In the genomic region with DNA sequence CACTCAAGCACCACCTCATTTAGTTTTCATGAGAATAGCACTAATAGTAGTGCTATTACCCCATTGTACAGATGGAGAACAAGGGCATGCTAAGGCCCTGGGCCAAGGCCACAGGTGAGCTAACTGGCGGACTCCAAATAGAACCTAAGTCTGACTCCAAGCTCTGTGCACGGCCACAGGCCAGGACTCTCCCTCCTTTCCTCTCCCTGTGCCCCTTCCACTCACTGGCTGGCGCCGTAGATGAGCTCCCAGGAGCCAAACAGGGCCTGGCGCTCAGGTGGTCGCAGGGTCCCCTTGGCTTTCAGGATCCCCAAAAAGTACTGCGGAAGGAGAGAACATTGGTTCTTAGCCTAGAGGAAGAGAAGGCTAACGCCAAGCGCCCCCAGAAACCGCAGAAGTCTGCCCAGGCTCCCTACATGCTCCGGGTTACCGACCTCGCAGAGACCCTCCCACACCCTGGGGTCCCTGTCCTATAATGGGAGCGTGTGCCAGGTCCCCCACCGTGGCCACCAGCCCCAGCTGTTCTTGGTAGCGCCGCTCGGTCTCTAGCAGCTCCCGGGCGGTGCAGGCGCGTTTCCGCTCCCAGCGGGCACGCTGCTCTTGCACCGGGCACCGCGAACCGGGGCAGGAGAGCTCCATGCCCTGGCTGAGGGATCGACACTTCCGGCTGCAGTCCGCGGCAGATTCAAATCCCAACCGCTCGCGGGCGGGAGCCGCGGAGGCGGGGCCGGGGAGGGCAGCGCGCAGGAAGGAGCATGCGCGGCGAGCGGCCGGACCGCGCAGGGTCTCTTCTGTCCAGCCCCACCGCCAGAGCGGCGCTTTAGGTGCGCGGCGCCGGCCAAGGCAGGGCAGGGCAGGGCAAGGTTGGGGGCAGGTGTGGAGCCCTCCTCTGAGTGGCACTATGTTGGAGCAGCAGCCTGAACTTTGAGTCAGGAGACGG, we compare ENCODE assay signal across 8 cellular contexts. TPM values are rescaled to one million over a fixed set of nuclear protein-coding genes. Genes with fewer than 3 reads are reported as not detected.
DNase-seq lines count a peak whose midpoint lies in the region; ATAC-seq, FAIRE-seq and TF ChIP-seq lines count a peak whose summit lies in the region.

A gene with protein sequence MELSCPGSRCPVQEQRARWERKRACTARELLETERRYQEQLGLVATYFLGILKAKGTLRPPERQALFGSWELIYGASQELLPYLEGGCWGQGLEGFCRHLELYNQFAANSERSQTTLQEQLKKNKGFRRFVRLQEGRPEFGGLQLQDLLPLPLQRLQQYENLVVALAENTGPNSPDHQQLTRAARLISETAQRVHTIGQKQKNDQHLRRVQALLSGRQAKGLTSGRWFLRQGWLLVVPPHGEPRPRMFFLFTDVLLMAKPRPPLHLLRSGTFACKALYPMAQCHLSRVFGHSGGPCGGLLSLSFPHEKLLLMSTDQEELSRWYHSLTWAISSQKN (minus strand): TSS at position 665 of the 940 bp plus-strand sequence. CDS start 26 bp downstream, at position 639.

- no peaks in the 10 kb centered on the region for H3K27me3 Mint-ChIP-seq in activated naive CD4-positive, alpha-beta T cell treated with anti-CD3 and anti-CD28 coated beads, Interleukin-2, amount 10 ng/mL, durations not matched to agents 7 days and 5 days
- peaks cover 7% of the 10 kb centered on the region for H3K27me3 Mint-ChIP-seq in glutamatergic neuron (ENCODE audit: unreplicated experiment)

- peaks cover 65% of the 10 kb centered on the region for H3K4me1 Mint-ChIP-seq in activated naive CD4-positive, alpha-beta T cell treated with anti-CD3 and anti-CD28 coated beads, Interleukin-2, amount 10 ng/mL, durations not matched to agents 7 days and 5 days
- peaks cover 6% of the 10 kb centered on the region for H3K4me1 Mint-ChIP-seq in glutamatergic neuron (ENCODE audit: low read depth, unreplicated experiment)

- CTCF ChIA-PET in activated naive CD4-positive, alpha-beta T cell treated with anti-CD3 and anti-CD28 coated beads, Interleukin-2, amount 10 ng/mL, durations not matched to agents 7 days and 5 days (lab: Charles Lee) = interaction anchor here (0.6 to 13.6 kb wide), 15 partner anchors 11 to 218 kb away, joined by 3 to 96 read pairs (median 4); a partner anchor contains a TSS

- peak; percentile 83 for FAIRE-seq in urothelium cell line (lab: Jason Lieb, UNC)

- TF ChIP-seq CTCF in glutamatergic neuron (IDR thresholded peaks at IDR 0.05; ENCODE audit: partially characterized antibody, unreplicated experiment) (no peak), omental fat pad (IDR thresholded peaks at IDR 0.05) (no peak)

- H3K36me3 ChIP-seq in H7 (replicated peaks; ENCODE audit: control insufficient read depth, insufficient read depth, low read length) = peaks cover 19% of the 10 kb centered on the region

- peak within 1 kb of the TSS; percentile 78 for H3K4me3 ChIP-seq in H7 (ENCODE audit: insufficient read depth, low read depth, low read length)

- ATAC-seq in omental fat pad (ENCODE audit: low FRiP score) = peak; percentile 87

- peak within 1 kb of the TSS; percentile 84 for H3K27ac Mint-ChIP-seq in activated naive CD4-positive, alpha-beta T cell treated with anti-CD3 and anti-CD28 coated beads, Interleukin-2, amount 10 ng/mL, durations not matched to agents 7 days and 5 days
- no peak within 1 kb of the TSS for H3K27ac Mint-ChIP-seq in glutamatergic neuron (ENCODE audit: unreplicated experiment)

- peaks cover 27% of the 10 kb centered on the region for H3K36me3 Mint-ChIP-seq in activated naive CD4-positive, alpha-beta T cell treated with anti-CD3 and anti-CD28 coated beads, Interleukin-2, amount 10 ng/mL, durations not matched to agents 7 days and 5 days
- peaks cover 4% of the 10 kb centered on the region for H3K36me3 Mint-ChIP-seq in glutamatergic neuron (ENCODE audit: unreplicated experiment)

- H3K27me3 ChIP-seq in H7 (ENCODE audit: control insufficient read depth, insufficient read depth, low read length) = no peaks in the 10 kb centered on the region

- peak; percentile 15 for DNase-seq in GF-D8 (lab: John Stamatoyannopoulos, UW)
- DNase-seq in H7 = peak; percentile 99
- peak; percentile 86 for DNase-seq in M059J (ENCODE audit: low read depth)
- DNase-seq in SIG-M5 (lab: John Stamatoyannopoulos, UW) = peak; percentile 3
- peak; percentile 85 for DNase-seq in activated naive CD4-positive, alpha-beta T cell treated with anti-CD3 and anti-CD28 coated beads, Interleukin-2, amount 10 ng/mL, durations not matched to agents 7 days and 5 days
- DNase-seq in glutamatergic neuron = peak; percentile 91
- DNase-seq in omental fat pad (ENCODE audit: low spot score) = no peak
- DNase-seq in urothelium cell line (ENCODE audit: low spot score) = peak; percentile 97

- peaks cover 2% of the 10 kb centered on the region for H3K9me3 Mint-ChIP-seq in activated naive CD4-positive, alpha-beta T cell treated with anti-CD3 and anti-CD28 coated beads, Interleukin-2, amount 10 ng/mL, durations not matched to agents 7 days and 5 days
- peaks cover 1% of the 10 kb centered on the region for H3K9me3 Mint-ChIP-seq in glutamatergic neuron (ENCODE audit: unreplicated experiment)

- H3K4me3 Mint-ChIP-seq in activated naive CD4-positive, alpha-beta T cell treated with anti-CD3 and anti-CD28 coated beads, Interleukin-2, amount 10 ng/mL, durations not matched to agents 7 days and 5 days = peak within 1 kb of the TSS; percentile 87
- H3K4me3 Mint-ChIP-seq in glutamatergic neuron (ENCODE audit: unreplicated experiment) = peak within 1 kb of the TSS; percentile 80

RNA-seq across cellular contexts. Expression of the gene that starts here (rescaled TPM):
- 17.4 and 21.4 TPM in 2 replicates for total RNA-seq in H7 (2014; rRNA removed; shearing (Covaris generic))
- 3.0 and 5.7 TPM in 2 replicates for total RNA-seq in M059J (2014; rRNA removed; shearing (Covaris generic))
- total RNA-seq in glutamatergic neuron (ENCODE audit: unreplicated experiment) = 2.6 TPM
- 1 to 10 TPM in 1 of 4 donors, under 1 TPM in 2, not detected in 1; 0.36 to 2.8 (median 0.65) TPM for total RNA-seq in omental fat pad
